ENCODE assay signal across 10 cellular contexts in the genomic region with DNA sequence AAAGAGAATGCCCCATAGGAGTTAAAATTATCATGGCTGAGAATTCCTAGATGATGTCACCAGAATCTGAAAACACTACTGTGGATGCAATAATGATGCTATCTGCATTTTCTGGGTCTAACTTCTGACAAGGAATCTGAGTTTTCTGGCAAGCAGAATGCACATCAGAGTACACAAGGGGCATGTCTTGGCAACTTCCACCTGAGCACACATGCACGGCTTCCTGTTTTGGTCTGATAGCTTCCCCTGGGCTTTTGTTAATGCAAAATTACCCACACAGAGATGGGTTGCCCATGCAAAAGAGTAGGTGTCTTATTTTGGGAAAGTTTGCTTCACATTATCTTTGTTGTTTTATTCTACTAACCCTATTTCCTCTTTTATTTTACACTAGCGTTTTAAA.
DNase-seq lines count a peak whose midpoint lies in the region; ATAC-seq and TF ChIP-seq lines count a peak whose summit lies in the region.
"Had no signal": no experiment of that assay in that cellular context is flagged by ENCODE, and none has a peak within 500 bp of the region (broad histone marks: within the 10 kb centered on the region; RNA-seq: fewer than 3 reads in every experiment).

No MANE protein-coding gene starts in this region.

- peaks cover 38% of the 10 kb centered on the region for H3K4me1 Mint-ChIP-seq in activated CD4-positive, alpha-beta T cell treated with anti-CD3 and anti-CD28 coated beads, Interleukin-2, amount 10 ng/mL, durations not matched to agents 7 days and 5 days

- CTCF ChIA-PET in activated CD4-positive, alpha-beta T cell treated with anti-CD3 and anti-CD28 coated beads, Interleukin-2, amount 10 ng/mL, durations not matched to agents 7 days and 5 days (lab: Charles Lee) = no interaction called here
- CTCF ChIA-PET in RWPE1 (lab: Yijun Ruan, JAX) = no interaction called here

- H3K36me3 ChIP-seq in upper lobe of left lung = no peaks in the 10 kb centered on the region

- H3K4me3 Mint-ChIP-seq in activated CD4-positive, alpha-beta T cell treated with anti-CD3 and anti-CD28 coated beads, Interleukin-2, amount 10 ng/mL, durations not matched to agents 7 days and 5 days = peak overlapping the region; percentile 15

- H3K27me3 Mint-ChIP-seq in activated CD4-positive, alpha-beta T cell treated with anti-CD3 and anti-CD28 coated beads, Interleukin-2, amount 10 ng/mL, durations not matched to agents 7 days and 5 days = no peaks in the 10 kb centered on the region

- TF ChIP-seq POLR2A in upper lobe of left lung (IDR thresholded peaks at IDR 0.05) = no peak

- no peak overlapping the region for H3K27ac ChIP-seq in upper lobe of left lung
- no peak overlapping the region for H3K27ac ChIP-seq in RWPE1

- H3K4me3 ChIP-seq in upper lobe of left lung = no peak overlapping the region

- POLR2A ChIA-PET in activated CD4-positive, alpha-beta T cell treated with anti-CD3 and anti-CD28 coated beads, Interleukin-2, amount 10 ng/mL, durations not matched to agents 7 days and 5 days (lab: Charles Lee) = interaction anchor here (0.6 kb wide), 1 partner anchor 949 kb away, joined by 3 read pairs; no protein-coding TSS in a partner anchor
- POLR2A ChIA-PET in RWPE1 (lab: Yijun Ruan, JAX; ENCODE audit: low non-redundant PET) = no interaction called here

- ATAC-seq in HG03095 (IDR thresholded peaks at IDR 0.05; ENCODE audit: unreplicated experiment) = peak; percentile 66
- no peak for ATAC-seq in upper lobe of left lung (ENCODE audit: low FRiP score in 2 of 2)

- H3K4me1 ChIP-seq in upper lobe of left lung = no peaks in the 10 kb centered on the region

- TF ChIP-seq CTCF in upper lobe of left lung (IDR thresholded peaks at IDR 0.05) = no peak
- TF ChIP-seq CTCF in RWPE1 (conservative IDR thresholded peaks at IDR 0.05; ENCODE audit: low read depth) = no peak

- no peaks in the 10 kb centered on the region for H3K9me3 ChIP-seq in upper lobe of left lung

- 39 to 45% methylated on average over 2 of the region's 2 CpGs for WGBS in upper lobe of left lung, 2 donors

- TF ChIP-seq EP300 in upper lobe of left lung (IDR thresholded peaks at IDR 0.05) = no peak

- peak; percentile 7 for DNase-seq in stimulated activated CD4-positive, alpha-beta T cell treated with anti-CD3 and anti-CD28 coated beads, Interleukin-4, amount 100 ng/mL, for 24 hours
- no peak for DNase-seq in stimulated activated CD4-positive, alpha-beta T cell treated with anti-CD3 and anti-CD28 coated beads, Interleukin-12 subunit alpha, Interleukin-12 subunit beta, amount 100 ng/mL, for 4 hours
- DNase-seq in activated CD4-positive, alpha-beta T cell treated with anti-CD3 and anti-CD28 coated beads, Interleukin-2, amount 10 ng/mL, durations not matched to agents 7 days and 5 days = peak; percentile 37
- no peak for DNase-seq in upper lobe of left lung
- DNase-seq in MV-4-11 (lab: John Stamatoyannopoulos, UW) = no peak
- DNase-seq in stimulated activated CD8-positive, alpha-beta memory T cell treated with anti-CD3 and anti-CD28 coated beads, Interleukin-4, amount 100 ng/mL, for 48 hours = no peak
- DNase-seq in RWPE1 (ENCODE audit: low spot score) = no peak
- DNase-seq: Calu3, Right ventricle myocardium superior had no signal

- H3K9me3 Mint-ChIP-seq in activated CD4-positive, alpha-beta T cell treated with anti-CD3 and anti-CD28 coated beads, Interleukin-2, amount 10 ng/mL, durations not matched to agents 7 days and 5 days = peaks cover 13% of the 10 kb centered on the region

- peak overlapping the region; percentile 88 for H3K27ac Mint-ChIP-seq in activated CD4-positive, alpha-beta T cell treated with anti-CD3 and anti-CD28 coated beads, Interleukin-2, amount 10 ng/mL, durations not matched to agents 7 days and 5 days

- no peaks in the 10 kb centered on the region for H3K27me3 ChIP-seq in upper lobe of left lung

- H3K36me3 Mint-ChIP-seq in activated CD4-positive, alpha-beta T cell treated with anti-CD3 and anti-CD28 coated beads, Interleukin-2, amount 10 ng/mL, durations not matched to agents 7 days and 5 days (ENCODE audit: low read depth) = peaks cover 63% of the 10 kb centered on the region

Comparison
In these comparisons a context has a peak if more than half of its experiments do, and no peak if none do; other contexts are left out.
1. DNase-seq: peak in stimulated activated CD4-positive, alpha-beta T cell treated with anti-CD3 and anti-CD28 coated beads, Interleukin-4, amount 100 ng/mL, for 24 hours (single experiment) and activated CD4-positive, alpha-beta T cell treated with anti-CD3 and anti-CD28 coated beads, Interleukin-2, amount 10 ng/mL, durations not matched to agents 7 days and 5 days (single experiment); none in stimulated activated CD4-positive, alpha-beta T cell treated with anti-CD3 and anti-CD28 coated beads, Interleukin-12 subunit alpha, Interleukin-12 subunit beta, amount 100 ng/mL, for 4 hours (single experiment), upper lobe of left lung (0 of 2), MV-4-11 (single experiment), stimulated activated CD8-positive, alpha-beta memory T cell treated with anti-CD3 and anti-CD28 coated beads, Interleukin-4, amount 100 ng/mL, for 48 hours (single experiment) and RWPE1 (single experiment).